Comparison of ENCODE assay signal across 8 cellular contexts in genomic region chr6:86154852-86155251, GRCh38.
"Had no signal": no experiment of that assay in that cellular context is flagged by ENCODE, and none has a peak within 500 bp of the region (broad histone marks: within the 10 kb centered on the region; RNA-seq: fewer than 3 reads in every experiment).

No MANE protein-coding gene starts in this region.

- H3K9me3 ChIP-seq: HAP-1 had no signal

- H3K4me1 ChIP-seq: HAP-1 had no signal

- H3K36me3 ChIP-seq: HAP-1 had no signal

- DNase-seq: GM23248, GOT3, H7, HFFc6 had no signal

- H3K27ac ChIP-seq: GM23248, HL-60 had no signal

- FAIRE-seq: HepG2 had no signal

- H3K4me3 ChIP-seq: GM23248, HAP-1 had no signal

- ATAC-seq: HCT116, HepG2 had no signal
